9 cellular contexts compared by ENCODE assay signal in genomic region chr3:32686713-32687112, GRCh38. TPM values are rescaled to one million over a fixed set of nuclear protein-coding genes. Genes with fewer than 3 reads are reported as not detected.
DNase-seq lines count a peak whose midpoint lies in the region; TF ChIP-seq lines count a peak whose summit lies in the region.
"Had no signal": no experiment of that assay in that cellular context is flagged by ENCODE, and none has a peak within 500 bp of the region (broad histone marks: within the 10 kb centered on the region; RNA-seq: fewer than 3 reads in every experiment).

No MANE protein-coding gene starts in this region.

- no peak overlapping the region for H3K4me3 ChIP-seq in CD8-positive, alpha-beta memory T cell (ENCODE audit: low read length)
- H3K4me3 ChIP-seq in HUES48 (ENCODE audit: low read depth, low read length): peak overlapping the region; percentile 74

- peak overlapping the region; percentile 58 to 98 (median 92) for H3K4me3 Mint-ChIP-seq in CD8-positive, alpha-beta memory T cell
- H3K4me3 Mint-ChIP-seq in activated naive CD8-positive, alpha-beta T cell treated with anti-CD3 and anti-CD28 coated beads for 36 hours: peak overlapping the region; percentile 93
- H3K4me3 Mint-ChIP-seq in mesothelial cell of epicardium: peak overlapping the region; percentile 87

- TF ChIP-seq CTCF in mesothelial cell of epicardium (IDR thresholded peaks at IDR 0.05; ENCODE audit: unreplicated experiment) (no peak), GM20000 (IDR thresholded peaks at IDR 0.05; ENCODE audit: extremely low read depth, missing control alignments) (no peak)

- DNase-seq in CD8-positive, alpha-beta memory T cell: no peak
- no peak for DNase-seq in activated naive CD8-positive, alpha-beta T cell treated with anti-CD3 and anti-CD28 coated beads for 36 hours
- DNase-seq in mesothelial cell of epicardium (ENCODE audit: low spot score in 2 of 2, unreplicated experiment in 2 of 2) (no peak), AG08395 (ENCODE audit: low spot score) (no peak), MV-4-11 (lab: John Stamatoyannopoulos, UW) (no peak), GM20000 (ENCODE audit: low spot score) (no peak), anterior cingulate cortex (lab: John Stamatoyannopoulos, UW) (no peak)
- DNase-seq: T1000 had no signal

- no peaks in the 10 kb centered on the region for H3K9me3 Mint-ChIP-seq in CD8-positive, alpha-beta memory T cell
- no peaks in the 10 kb centered on the region for H3K9me3 Mint-ChIP-seq in activated naive CD8-positive, alpha-beta T cell treated with anti-CD3 and anti-CD28 coated beads for 36 hours
- no peaks in the 10 kb centered on the region for H3K9me3 Mint-ChIP-seq in mesothelial cell of epicardium

- peaks cover 23% of the 10 kb centered on the region for H3K4me1 ChIP-seq in CD8-positive, alpha-beta memory T cell (ENCODE audit: insufficient read depth, low read length)
- peaks cover 21% of the 10 kb centered on the region for H3K4me1 ChIP-seq in HUES48 (ENCODE audit: control insufficient read depth, insufficient read depth, low read length)

- peak overlapping the region in 7 of 8 donors; percentile 35 to 97 (median 94) for H3K27ac Mint-ChIP-seq in CD8-positive, alpha-beta memory T cell
- H3K27ac Mint-ChIP-seq in activated naive CD8-positive, alpha-beta T cell treated with anti-CD3 and anti-CD28 coated beads for 36 hours: peak overlapping the region; percentile 2
- peak overlapping the region; percentile 72 for H3K27ac Mint-ChIP-seq in mesothelial cell of epicardium

- H3K9ac ChIP-seq in HUES48 (ENCODE audit: low read depth, low read length): no peak overlapping the region

- H3K27me3 ChIP-seq in CD8-positive, alpha-beta memory T cell (ENCODE audit: insufficient read depth, low read length, poor library complexity, severe bottlenecking): no peaks in the 10 kb centered on the region
- no peaks in the 10 kb centered on the region for H3K27me3 ChIP-seq in HUES48 (ENCODE audit: control insufficient read depth, insufficient read depth, low read length)

- H3K9me3 ChIP-seq in CD8-positive, alpha-beta memory T cell (ENCODE audit: low read length): no peaks in the 10 kb centered on the region
- H3K9me3 ChIP-seq in HUES48 (ENCODE audit: control insufficient read depth, insufficient read depth, low read length): no peaks in the 10 kb centered on the region

- peaks cover 0 to 1% of the 10 kb centered on the region in 2 donors for H3K27me3 Mint-ChIP-seq in CD8-positive, alpha-beta memory T cell
- H3K27me3 Mint-ChIP-seq in activated naive CD8-positive, alpha-beta T cell treated with anti-CD3 and anti-CD28 coated beads for 36 hours: no peaks in the 10 kb centered on the region
- H3K27me3 Mint-ChIP-seq in mesothelial cell of epicardium (ENCODE audit: low read depth): no peaks in the 10 kb centered on the region

- H3K36me3 Mint-ChIP-seq in CD8-positive, alpha-beta memory T cell: peaks cover 0 to 23% (median 4%) of the 10 kb centered on the region in 3 donors
- H3K36me3 Mint-ChIP-seq in activated naive CD8-positive, alpha-beta T cell treated with anti-CD3 and anti-CD28 coated beads for 36 hours: peaks cover 14% of the 10 kb centered on the region
- H3K36me3 Mint-ChIP-seq in mesothelial cell of epicardium: peaks cover 5% of the 10 kb centered on the region

- H3K4me1 Mint-ChIP-seq in CD8-positive, alpha-beta memory T cell: peaks cover 39 to 52% (median 48%) of the 10 kb centered on the region in 3 donors
- peaks cover 23% of the 10 kb centered on the region for H3K4me1 Mint-ChIP-seq in activated naive CD8-positive, alpha-beta T cell treated with anti-CD3 and anti-CD28 coated beads for 36 hours
- peaks cover 29% of the 10 kb centered on the region for H3K4me1 Mint-ChIP-seq in mesothelial cell of epicardium

- POLR2A ChIA-PET in CD8-positive, alpha-beta memory T cell (lab: Charles Lee): no interaction called here

- H3K27ac ChIP-seq in CD8-positive, alpha-beta memory T cell (ENCODE audit: low read depth, low read length): peak overlapping the region; percentile 34
- H3K27ac ChIP-seq in HUES48 (ENCODE audit: low read depth, low read length): no peak overlapping the region

- no peaks in the 10 kb centered on the region for H3K36me3 ChIP-seq in CD8-positive, alpha-beta memory T cell (ENCODE audit: insufficient read depth, low read length)
- peaks cover 6% of the 10 kb centered on the region for H3K36me3 ChIP-seq in HUES48 (ENCODE audit: control insufficient read depth, insufficient read depth, low read length)

- CTCF ChIA-PET in CD8-positive, alpha-beta memory T cell (lab: Charles Lee): no interaction called here

RNA-seq across cellular contexts. Expression of gene CNOT10, which starts 1.7 kb away (rescaled TPM):
- 10 to 100 TPM; 54.9 to 63.1 TPM for total RNA-seq in CD8-positive, alpha-beta memory T cell
- polyA plus RNA-seq in CD8-positive, alpha-beta memory T cell: 29.4 TPM
- total RNA-seq in activated naive CD8-positive, alpha-beta T cell treated with anti-CD3 and anti-CD28 coated beads for 36 hours: 10 to 100 TPM; 70.1 to 74.0 TPM
- total RNA-seq in mesothelial cell of epicardium: 42.9 to 48.7 TPM (median 46.8 TPM) in 3 replicates

Comparison
In these comparisons a context has a peak if more than half of its experiments do, and no peak if none do; other contexts are left out.
1. H3K27ac Mint-ChIP-seq: peak in every context shown above with its lines; median percentile 94 in CD8-positive, alpha-beta memory T cell; 72 in mesothelial cell of epicardium; 2 in activated naive CD8-positive, alpha-beta T cell treated with anti-CD3 and anti-CD28 coated beads for 36 hours.